In genomic region chr18:49275448-49275847, GRCh38 we compare ENCODE assay signal across 5 cellular contexts.
"Had no signal": no experiment of that assay in that cellular context is flagged by ENCODE, and none has a peak within 500 bp of the region (broad histone marks: within the 10 kb centered on the region; RNA-seq: fewer than 3 reads in every experiment).

No MANE protein-coding gene starts in this region.

- H3K27ac ChIP-seq: HL-60 had no signal

- FAIRE-seq: HTR-8/SVneo had no signal

- DNase-seq: IMR-90, KBM-7, KG1 had no signal
